ENCODE assay signal across 27 cellular contexts in genomic region chr1:187010571-187011309, GRCh38.
DNase-seq lines count a peak whose midpoint lies in the region; ATAC-seq, FAIRE-seq and TF ChIP-seq lines count a peak whose summit lies in the region.
"Had no signal": no experiment of that assay in that cellular context is flagged by ENCODE, and none has a peak within 500 bp of the region (broad histone marks: within the 10 kb centered on the region; RNA-seq: fewer than 3 reads in every experiment).

No MANE protein-coding gene starts in this region.

- H3K9me2 ChIP-seq in OCI-LY7 (ENCODE audit: insufficient read depth, low read length), result no peaks in the 10 kb centered on the region

- H3K36me3 Mint-ChIP-seq in HFFc6 (ENCODE audit: low read depth), result no peaks in the 10 kb centered on the region
- H3K36me3 Mint-ChIP-seq: activated naive CD8-positive, alpha-beta T cell treated with anti-CD3 and anti-CD28 coated beads for 36 hours; brain; memory B cell; naive thymus-derived CD8-positive, alpha-beta T cell had no signal

- TF ChIP-seq CTCF in D721Med (IDR thresholded peaks at IDR 0.05; ENCODE audit: insufficient read depth, missing control alignments) (no peak), HFFc6 (IDR thresholded peaks at IDR 0.05) (peak; percentile 13; the same call in 1 of the 2 replicates), OCI-LY7 (conservative IDR thresholded peaks at IDR 0.05; ENCODE audit: low read length) (0 out of 2 replicates have a peak, but pooled peaks have one; percentile 18), epithelial cell of esophagus (IDR thresholded peaks at IDR 0.05; ENCODE audit: insufficient read depth, low read depth, low read length, missing control alignments) (no peak), WERI-Rb-1 (IDR thresholded peaks at IDR 0.05; ENCODE audit: low read depth, low read length) (no peak)

- no peak for DNase-seq in D721Med (ENCODE audit: insufficient read length, low spot score)
- no peak for DNase-seq in HFFc6
- no peak for DNase-seq in OCI-LY7 (ENCODE audit: low spot score)
- peak; percentile 66 for DNase-seq in epithelial cell of esophagus (ENCODE audit: low read depth)
- no peak for DNase-seq in WERI-Rb-1
- DNase-seq: activated B cell treated with CpG ODN at 0.5 μM for 24 hours; activated naive CD8-positive, alpha-beta T cell treated with anti-CD3 and anti-CD28 coated beads for 36 hours; activated T-cell treated with anti-CD3 and anti-CD28 coated beads, Interleukin-2, amount 50 U/mL, for 4 hours; cortex of kidney; foreskin fibroblast; hypothalamus; naive thymus-derived CD8-positive, alpha-beta T cell; NCI-H1105 treated with DMSO at 0.1 percent for 48 hours; NCI-H2107; NCI-H510A treated with DMSO at 0.1 percent for 48 hours; ovary; right lobe of liver; SHP77 treated with DMSO at 0.1 percent for 48 hours; stimulated activated CD4-positive, alpha-beta T cell treated with anti-CD3 and anti-CD28 coated beads, Interleukin-15, amount 100 ng/mL, for 24 hours; testis had no signal

- BruUV-seq in OCI-LY7 (replicated peaks; lab: Mats Ljungman, UMichigan), result no TSS peak

- H3K9me3 ChIP-seq in OCI-LY7 (ENCODE audit: low read length), result peaks cover 9% of the 10 kb centered on the region; the same call in 1 of the 2 replicates
- peaks cover 4% of the 10 kb centered on the region for H3K9me3 ChIP-seq in WERI-Rb-1 (ENCODE audit: severe bottlenecking)
- H3K9me3 ChIP-seq: HAP-1, ovary, right lobe of liver, testis had no signal

- no peaks in the 10 kb centered on the region for H3K79me2 ChIP-seq in OCI-LY7 (ENCODE audit: insufficient read depth, low read depth, low read length)

- H3K4me3 Mint-ChIP-seq in HFFc6, result no peak overlapping the region
- H3K4me3 Mint-ChIP-seq: activated B cell treated with CpG ODN at 0.5 μM for 24 hours; activated naive CD8-positive, alpha-beta T cell treated with anti-CD3 and anti-CD28 coated beads for 36 hours; activated T-cell treated with anti-CD3 and anti-CD28 coated beads, Interleukin-2, amount 50 U/mL, for 4 hours; brain; memory B cell; naive thymus-derived CD8-positive, alpha-beta T cell had no signal

- H3K4me1 ChIP-seq in OCI-LY7 (ENCODE audit: insufficient read depth, low read length, poor library complexity, severe bottlenecking), result no peaks in the 10 kb centered on the region
- H3K4me1 ChIP-seq: right lobe of liver, testis had no signal

- no peak overlapping the region for H2AFZ ChIP-seq in OCI-LY7 (ENCODE audit: low read length)

- H3K36me3 ChIP-seq in OCI-LY7 (ENCODE audit: insufficient read depth, low read length), result no peaks in the 10 kb centered on the region
- no peaks in the 10 kb centered on the region for H3K36me3 ChIP-seq in WERI-Rb-1
- H3K36me3 ChIP-seq: HAP-1, ovary, right lobe of liver had no signal

- H3K9me3 Mint-ChIP-seq in HFFc6, result peaks cover 4% of the 10 kb centered on the region; the same call in 1 of the 2 replicates

- peaks cover 2% of the 10 kb centered on the region; the same call in 1 of the 2 replicates for H3K27me3 Mint-ChIP-seq in HFFc6 (ENCODE audit: insufficient read depth)
- H3K27me3 Mint-ChIP-seq: activated B cell treated with CpG ODN at 0.5 μM for 24 hours; activated naive CD8-positive, alpha-beta T cell treated with anti-CD3 and anti-CD28 coated beads for 36 hours; brain; memory B cell had no signal

- POLR2A ChIA-PET in OCI-LY7 (lab: Charles Lee), result interaction anchor here (0.6 to 0.9 kb wide), 3 partner anchors 14 to 1059 kb away, joined by 3 to 4 read pairs (median 3); no protein-coding TSS in a partner anchor

- CTCF ChIA-PET in OCI-LY7 (lab: Charles Lee; ENCODE audit: unreplicated experiment), result no interaction called here

- no peaks in the 10 kb centered on the region for H3K4me1 Mint-ChIP-seq in HFFc6 (ENCODE audit: low read depth)
- H3K4me1 Mint-ChIP-seq: activated B cell treated with CpG ODN at 0.5 μM for 24 hours; activated naive CD8-positive, alpha-beta T cell treated with anti-CD3 and anti-CD28 coated beads for 36 hours; brain; memory B cell; naive thymus-derived CD8-positive, alpha-beta T cell had no signal

- no peaks in the 10 kb centered on the region for H3K27me3 ChIP-seq in WERI-Rb-1 (ENCODE audit: insufficient read depth, low read depth, severe bottlenecking)
- H3K27me3 ChIP-seq: ovary, right lobe of liver, testis had no signal

- H3K27ac ChIP-seq in OCI-LY7 (ENCODE audit: low read depth, low read length, poor library complexity, severe bottlenecking) (no peak overlapping the region), WERI-Rb-1 (no peak overlapping the region)
- H3K27ac ChIP-seq: HL-60, ovary, right lobe of liver, testis had no signal

- H3K4me3 ChIP-seq in OCI-LY7 (ENCODE audit: low read depth, low read length, poor library complexity, severe bottlenecking), result no peak overlapping the region
- H3K4me3 ChIP-seq in epithelial cell of esophagus (ENCODE audit: low read length), result no peak overlapping the region
- H3K4me3 ChIP-seq in WERI-Rb-1 (ENCODE audit: low read depth, low read length), result no peak overlapping the region
- H3K4me3 ChIP-seq: HAP-1, K562, ovary, right lobe of liver, testis had no signal

- H3K4me2 ChIP-seq in OCI-LY7 (ENCODE audit: low read length), result no peak overlapping the region

- FAIRE-seq in D721Med (lab: Jason Lieb, UNC), result peak; percentile 48
- FAIRE-seq: K562 had no signal

- H3K27ac Mint-ChIP-seq in HFFc6, result no peak overlapping the region
- H3K27ac Mint-ChIP-seq: activated B cell treated with CpG ODN at 0.5 μM for 24 hours; activated naive CD8-positive, alpha-beta T cell treated with anti-CD3 and anti-CD28 coated beads for 36 hours; brain; memory B cell; naive thymus-derived CD8-positive, alpha-beta T cell had no signal

- no peaks in the 10 kb centered on the region for H4K20me1 ChIP-seq in OCI-LY7 (ENCODE audit: insufficient read depth, low read length)

- ATAC-seq in HG02623 (IDR thresholded peaks at IDR 0.05; ENCODE audit: unreplicated experiment), result no peak
- no peak for ATAC-seq in GM19455 (IDR thresholded peaks at IDR 0.05; ENCODE audit: unreplicated experiment)
- ATAC-seq: activated T-cell treated with anti-CD3 and anti-CD28 coated beads, Interleukin-2, amount 50 U/mL, for 4 hours; K562; naive thymus-derived CD8-positive, alpha-beta T cell; right lobe of liver had no signal

- intact Hi-C loops in OCI-LY7 (cut with micrococcal nuclease; ENCODE audit: unreplicated experiment), result no loop called here

Comparison
In these comparisons a context has a peak if more than half of its experiments do, and no peak if none do; other contexts are left out.
1. CTCF ChIP-seq: peak in HFFc6 (single experiment) and OCI-LY7 (single experiment); none in D721Med (single experiment), epithelial cell of esophagus (single experiment) and WERI-Rb-1 (single experiment).